1 cellular context compared by ENCODE assay signal in genomic region chr19:14091885-14092462, GRCh38.
TF ChIP-seq lines count a peak whose summit lies in the region.

No MANE protein-coding gene starts in this region.

TF ChIP-seq in H1, 55 proteins besides CTCF, POLR2A, EP300 and RAD21:
- TF ChIP-seq TCF12 (IDR thresholded peaks at IDR 0.05; ENCODE audit: low read depth, low read length) (no peak), MAX (IDR thresholded peaks at IDR 0.05) (no peak), SIN3A (conservative IDR thresholded peaks at IDR 0.05 in 1 of 2, IDR thresholded peaks at IDR 0.05 in 1 of 2; ENCODE audit: low read depth in 1 of 2, low read length in 2 of 2) (0 out of 4 replicates have a peak, but pooled peaks of 1 of the 2 experiments have one; percentile 2), KDM4A (IDR thresholded peaks at IDR 0.05; ENCODE audit: low read depth, low read length, severe bottlenecking) (peak; percentile 13), BRCA1 (IDR thresholded peaks at IDR 0.05; ENCODE audit: low read depth, low read length) (no peak)
